8 cellular contexts compared by ENCODE assay signal in the genomic region with DNA sequence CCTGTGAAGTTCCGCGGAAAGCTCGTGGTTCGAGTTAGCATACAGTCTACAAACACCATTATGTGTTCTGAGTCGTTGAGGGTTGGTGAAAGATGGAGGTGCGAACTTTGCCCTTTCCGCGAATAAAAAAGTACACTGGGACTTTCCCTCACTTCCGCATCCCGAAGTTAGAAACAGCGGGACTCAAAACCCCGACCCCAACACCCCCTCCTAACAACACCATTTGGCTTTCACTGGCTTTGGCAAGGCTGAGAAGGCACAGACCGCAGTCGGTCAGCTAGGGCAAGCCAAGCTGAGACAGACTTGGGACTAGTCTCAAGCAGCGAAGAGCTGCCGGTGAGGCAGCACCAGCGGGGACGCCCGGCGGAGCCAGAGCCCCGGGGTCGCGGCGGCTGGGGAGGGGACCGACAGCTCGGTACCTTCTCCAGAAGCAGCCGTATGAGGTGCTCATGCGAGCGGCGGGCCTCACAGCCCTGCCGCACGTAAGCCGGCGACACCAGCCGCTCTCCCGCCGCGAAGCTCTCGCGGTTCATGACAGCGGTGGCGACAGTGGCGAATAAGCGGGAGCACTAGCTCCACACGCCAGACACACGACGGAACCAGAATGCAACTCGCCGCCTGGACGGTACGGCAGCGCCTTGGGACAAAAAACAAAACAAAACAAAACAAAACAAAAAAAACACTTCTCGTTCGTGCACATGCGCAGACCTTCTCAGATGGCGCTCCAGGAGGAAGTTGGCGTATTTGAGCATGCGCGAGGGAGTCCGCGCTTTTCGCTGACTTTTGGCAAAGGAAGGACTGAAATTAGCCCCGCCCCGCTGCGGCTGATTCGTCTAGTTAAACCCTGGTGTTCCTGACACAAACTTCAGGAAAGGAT. TPM values are rescaled to one million over a fixed set of nuclear protein-coding genes. Genes with fewer than 3 reads are reported as not detected.
DNase-seq lines count a peak whose midpoint lies in the region; ATAC-seq lines count a peak whose summit lies in the region.

A gene (minus strand): TSS at position 613 of the 877 bp plus-strand sequence. CDS start 80 bp downstream, at position 533.

- peak within 1 kb of the TSS; percentile 90 to 97 (median 94) for H3K4me3 Mint-ChIP-seq in CD8-positive, alpha-beta memory T cell

- H3K4me3 ChIP-seq in CD8-positive, alpha-beta memory T cell (ENCODE audit: low read length) = peak within 1 kb of the TSS; percentile 96

- peak within 1 kb of the TSS; percentile 97 for H3K27ac ChIP-seq in CD8-positive, alpha-beta memory T cell (ENCODE audit: low read depth, low read length)

- peaks cover 0 to 50% (median 11%) of the 10 kb centered on the region in 3 donors for H3K36me3 Mint-ChIP-seq in CD8-positive, alpha-beta memory T cell

- peak; percentile 76 for ATAC-seq in GM19468 (IDR thresholded peaks at IDR 0.05; ENCODE audit: extremely low read depth, unreplicated experiment)

- peak; percentile 94 to 96 (median 95) for DNase-seq in CD8-positive, alpha-beta memory T cell
- DNase-seq in HS-5 (ENCODE audit: low read depth) (peak; percentile 90), lung microvascular endothelial cell (ENCODE audit: low read depth in 2 of 2) (peak; percentile 98 to 99)
- peak; percentile 94 for DNase-seq in NK-92 treated with Interleukin-12 subunit alpha and Interleukin-12 subunit beta, amount 100 ng/mL, for 24 hours (lab: John Stamatoyannopoulos, UW)
- DNase-seq in activated CD8-positive, alpha-beta memory T cell treated with anti-CD3 and anti-CD28 coated beads for 24 hours = peak; percentile 95
- DNase-seq in effector CD8-positive, alpha-beta T cell (lab: John Stamatoyannopoulos, UW) = peak; percentile 93
- DNase-seq in stimulated activated CD4-positive, alpha-beta T cell treated with anti-CD3 and anti-CD28 coated beads, TNF-alpha, amount 100 ng/mL, for 48 hours (ENCODE audit: low read depth in 3 of 3) = peak; percentile 85 to 90 (median 88)

- H3K4me1 Mint-ChIP-seq in CD8-positive, alpha-beta memory T cell = peaks cover 48 to 66% (median 65%) of the 10 kb centered on the region in 3 donors

- no peaks in the 10 kb centered on the region for H3K9me3 Mint-ChIP-seq in CD8-positive, alpha-beta memory T cell

- no peaks in the 10 kb centered on the region for H3K36me3 ChIP-seq in CD8-positive, alpha-beta memory T cell (ENCODE audit: insufficient read depth, low read length)

- no peaks in the 10 kb centered on the region for H3K27me3 ChIP-seq in CD8-positive, alpha-beta memory T cell (ENCODE audit: insufficient read depth, low read length, poor library complexity, severe bottlenecking)

- peaks cover 0 to 5% of the 10 kb centered on the region in 2 donors for H3K27me3 Mint-ChIP-seq in CD8-positive, alpha-beta memory T cell

- POLR2A ChIA-PET in CD8-positive, alpha-beta memory T cell (lab: Charles Lee) = interaction anchor here (1.2 to 3.0 kb wide), 6 partner anchors 19 to 575 kb away, joined by 3 to 35 read pairs (median 6); a partner anchor contains a TSS

- peak within 1 kb of the TSS; percentile 87 to 99 (median 97) for H3K27ac Mint-ChIP-seq in CD8-positive, alpha-beta memory T cell

- peaks cover 28% of the 10 kb centered on the region for H3K4me1 ChIP-seq in CD8-positive, alpha-beta memory T cell (ENCODE audit: insufficient read depth, low read length)

- H3K9me3 ChIP-seq in CD8-positive, alpha-beta memory T cell (ENCODE audit: low read length) = no peaks in the 10 kb centered on the region

- CTCF ChIA-PET in CD8-positive, alpha-beta memory T cell (lab: Charles Lee) = interaction anchor here (0.9 to 4.7 kb wide), 3 partner anchors 15 to 153 kb away, joined by 4 to 29 read pairs (median 22); a partner anchor contains a TSS

RNA-seq across cellular contexts. Expression of the gene that starts here (rescaled TPM):
- total RNA-seq in CD8-positive, alpha-beta memory T cell = 10 to 100 TPM in 1 of 2 experiments, 1 to 10 TPM in 1; 8.6 to 10.0 TPM
- 3.1 TPM for polyA plus RNA-seq in CD8-positive, alpha-beta memory T cell
- total RNA-seq in lung microvascular endothelial cell = 5.9 and 6.7 TPM in 2 replicates

Comparison
In these comparisons a context has a peak if more than half of its experiments do, and no peak if none do; other contexts are left out.
1. Peak in every context shown above with its lines: DNase-seq, ATAC-seq, H3K4me3 ChIP-seq and H3K27ac ChIP-seq.